8 cellular contexts compared by ENCODE assay signal in genomic region chr14:45252356-45253069, GRCh38. TPM values are rescaled to one million over a fixed set of nuclear protein-coding genes. Genes with fewer than 3 reads are reported as not detected.
DNase-seq lines count a peak whose midpoint lies in the region; ATAC-seq and TF ChIP-seq lines count a peak whose summit lies in the region.

No MANE protein-coding gene starts in this region.

- H3K4me3 ChIP-seq in LNCaP clone FGC (ENCODE audit: low read depth, low read length), result peak overlapping the region; percentile 62
- H3K4me3 ChIP-seq in iPS-15b (ENCODE audit: low read depth, low read length), result peak overlapping the region; percentile 87

- no peak for ATAC-seq in activated T-helper 17 cell treated with anti-CD3 and anti-CD28 coated beads, Interleukin-2, amount 50 U/mL, for 72 hours (replicated peaks)
- no peak for ATAC-seq in HG03354 (IDR thresholded peaks at IDR 0.05; ENCODE audit: poor library complexity, severe bottlenecking, unreplicated experiment)
- no peak for ATAC-seq in HG03469 (IDR thresholded peaks at IDR 0.05; ENCODE audit: unreplicated experiment)

- DNase-seq in COLO668 (lab: John Stamatoyannopoulos, UW; ENCODE audit: unreplicated experiment) (peak; percentile 38), LNCaP clone FGC (ENCODE audit: low read depth) (no peak), AML-193 (lab: John Stamatoyannopoulos, UW) (no peak)
- DNase-seq in stimulated activated CD4-positive, alpha-beta T cell treated with anti-CD3 and anti-CD28 coated beads, Interleukin-4, amount 100 ng/mL, for 24 hours, result peak; percentile 10

- H3K9ac ChIP-seq in iPS-15b (ENCODE audit: low read depth, low read length), result peak overlapping the region; percentile 96

- H3K4me1 Mint-ChIP-seq in activated T-helper 17 cell treated with anti-CD3 and anti-CD28 coated beads, Interleukin-2, amount 50 U/mL, for 72 hours, result peaks cover 6% of the 10 kb centered on the region

- H3K36me3 ChIP-seq in iPS-15b (ENCODE audit: control insufficient read depth, insufficient read depth, low read length), result no peaks in the 10 kb centered on the region

- H3K27me3 ChIP-seq in iPS-15b (ENCODE audit: control insufficient read depth, insufficient read depth, low read length), result no peaks in the 10 kb centered on the region

- H3K27me3 Mint-ChIP-seq in activated T-helper 17 cell treated with anti-CD3 and anti-CD28 coated beads, Interleukin-2, amount 50 U/mL, for 72 hours, result no peaks in the 10 kb centered on the region

- no peaks in the 10 kb centered on the region for H3K9me3 ChIP-seq in iPS-15b (ENCODE audit: control insufficient read depth, insufficient read depth, low read length)

- peak overlapping the region; percentile 91 for H3K4me3 Mint-ChIP-seq in activated T-helper 17 cell treated with anti-CD3 and anti-CD28 coated beads, Interleukin-2, amount 50 U/mL, for 72 hours

- peaks cover 4% of the 10 kb centered on the region for H3K9me3 Mint-ChIP-seq in activated T-helper 17 cell treated with anti-CD3 and anti-CD28 coated beads, Interleukin-2, amount 50 U/mL, for 72 hours

- no peak for TF ChIP-seq CTCF in LNCaP clone FGC (IDR thresholded peaks at IDR 0.05; ENCODE audit: control insufficient read depth, extremely low read depth, insufficient read depth)

- H3K27ac Mint-ChIP-seq in activated T-helper 17 cell treated with anti-CD3 and anti-CD28 coated beads, Interleukin-2, amount 50 U/mL, for 72 hours, result peak overlapping the region; percentile 90

- H3K36me3 Mint-ChIP-seq in activated T-helper 17 cell treated with anti-CD3 and anti-CD28 coated beads, Interleukin-2, amount 50 U/mL, for 72 hours (ENCODE audit: low read depth), result peaks cover 6% of the 10 kb centered on the region

- H3K4me1 ChIP-seq in iPS-15b (ENCODE audit: control insufficient read depth, insufficient read depth, low read length), result peaks cover 2% of the 10 kb centered on the region

RNA-seq across cellular contexts. Expression of gene MIS18BP1, which starts 0.5 kb away (rescaled TPM):
- total RNA-seq in activated T-helper 17 cell treated with anti-CD3 and anti-CD28 coated beads, Interleukin-2, amount 50 U/mL, for 72 hours, result 10 to 100 TPM; 52.2 to 75.7 TPM

Comparison
In these comparisons a context has a peak if more than half of its experiments do, and no peak if none do; other contexts are left out.
1. DNase-seq: peak in COLO668 (single experiment) and stimulated activated CD4-positive, alpha-beta T cell treated with anti-CD3 and anti-CD28 coated beads, Interleukin-4, amount 100 ng/mL, for 24 hours (single experiment); none in LNCaP clone FGC (single experiment) and AML-193 (0 of 2).